9 cellular contexts compared by ENCODE assay signal in the genomic region with DNA sequence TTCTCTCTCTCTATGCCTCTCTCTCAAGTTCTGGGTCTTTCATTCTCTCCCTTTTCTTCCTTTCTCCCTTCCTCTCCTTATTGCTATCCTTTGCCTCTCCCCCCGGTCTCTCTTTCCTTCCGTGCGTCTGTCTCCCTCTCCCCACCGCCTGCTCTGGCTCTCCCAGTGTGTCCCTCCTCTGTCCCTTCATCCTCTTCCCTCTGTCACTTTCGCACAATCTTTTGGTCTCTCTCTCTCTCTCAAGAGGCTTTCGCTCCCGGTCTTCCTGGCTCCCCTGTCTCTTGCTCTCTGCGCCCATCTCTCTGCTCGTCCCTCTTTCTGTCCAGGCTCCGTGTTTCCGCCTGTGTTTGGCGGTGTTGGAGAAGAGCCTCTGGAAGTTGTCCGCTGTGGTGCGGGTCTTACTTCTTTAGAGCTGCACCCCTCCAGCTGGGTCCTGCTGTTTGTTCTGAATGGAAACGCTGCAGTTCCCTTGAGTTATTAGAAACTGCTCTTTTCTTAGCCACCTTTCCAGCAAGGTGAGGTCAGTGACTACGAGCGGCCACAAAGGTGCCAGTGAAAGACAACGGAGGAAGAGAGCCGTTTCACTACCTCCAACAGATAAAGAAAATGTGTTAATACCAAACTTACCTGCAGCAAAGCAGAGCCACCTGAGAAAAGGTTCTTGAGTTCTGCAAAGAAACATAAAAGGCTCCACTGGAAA. TPM values are rescaled to one million over a fixed set of nuclear protein-coding genes. Genes with fewer than 3 reads are reported as not detected.
DNase-seq lines count a peak whose midpoint lies in the region; ATAC-seq and TF ChIP-seq lines count a peak whose summit lies in the region.
"Had no signal": no experiment of that assay in that cellular context is flagged by ENCODE, and none has a peak within 500 bp of the region (broad histone marks: within the 10 kb centered on the region; RNA-seq: fewer than 3 reads in every experiment).

No MANE protein-coding gene starts in this region.

- H4K8ac ChIP-seq in trophoblast cell (ENCODE audit: low read depth, low read length) = no peak overlapping the region

- H3K4me1 Mint-ChIP-seq in glutamatergic neuron (ENCODE audit: low read depth, unreplicated experiment) = peaks cover 9% of the 10 kb centered on the region

- H3K79me2 ChIP-seq in DND-41 (ENCODE audit: insufficient read depth, low read length) = no peaks in the 10 kb centered on the region
- H3K79me2 ChIP-seq in trophoblast cell (ENCODE audit: control insufficient read depth, insufficient read depth, low read length, poor library complexity) = no peaks in the 10 kb centered on the region

- H3K79me1 ChIP-seq in trophoblast cell (ENCODE audit: low read length) = no peaks in the 10 kb centered on the region

- H3K9ac ChIP-seq in DND-41 (ENCODE audit: low read depth, low read length) = peak overlapping the region; percentile 67
- H3K9ac ChIP-seq in SK-N-MC (ENCODE audit: insufficient read length) = no peak overlapping the region
- no peak overlapping the region for H3K9ac ChIP-seq in trophoblast cell (ENCODE audit: low read length)

- H3K27me3 ChIP-seq in DND-41 (ENCODE audit: insufficient read depth, low read length, poor library complexity) = peaks cover 32% of the 10 kb centered on the region
- H3K27me3 ChIP-seq in trophoblast cell (ENCODE audit: insufficient read depth, low read length) = peaks cover 7% of the 10 kb centered on the region

- no peak overlapping the region for H3K23ac ChIP-seq in trophoblast cell (ENCODE audit: low read length)

- H3K4me2 ChIP-seq in DND-41 (ENCODE audit: insufficient read depth, low read length) (peak overlapping the region; percentile 85), trophoblast cell (ENCODE audit: low read length) (peak overlapping the region; percentile 83)

- H3K36me3 ChIP-seq in DND-41 (ENCODE audit: insufficient read depth, low read length) (no peaks in the 10 kb centered on the region), SK-N-MC (ENCODE audit: insufficient read depth, low read length) (no peaks in the 10 kb centered on the region), trophoblast cell (ENCODE audit: control insufficient read depth in 1 of 2, insufficient read depth in 2 of 2, low read length in 2 of 2) (no peaks in the 10 kb centered on the region)

- peak overlapping the region; percentile 65 for H2AFZ ChIP-seq in DND-41 (ENCODE audit: low read depth, low read length)
- H2AFZ ChIP-seq in trophoblast cell (ENCODE audit: insufficient read depth, low read length, poor library complexity) = peak overlapping the region; percentile 52

- no peak overlapping the region for H2BK12ac ChIP-seq in trophoblast cell (ENCODE audit: low read length)

- H3K9me3 ChIP-seq in DND-41 (ENCODE audit: insufficient read depth, low read length, severe bottlenecking) (no peaks in the 10 kb centered on the region), SK-N-MC (ENCODE audit: low read depth, low read length) (no peaks in the 10 kb centered on the region), trophoblast cell (ENCODE audit: insufficient read depth, low read depth, low read length) (no peaks in the 10 kb centered on the region)

- H3K4me3 ChIP-seq in DND-41 (ENCODE audit: low read depth in 1 of 2, low read length in 2 of 2) = peak overlapping the region; percentile 22 to 69; a peak in 3 of 4 replicates
- H3K4me3 ChIP-seq in SK-N-MC = peak overlapping the region; percentile 63
- H3K4me3 ChIP-seq in trophoblast cell (ENCODE audit: low read depth, low read length) = peak overlapping the region; percentile 52

- peak overlapping the region; percentile 45 for H3K27ac Mint-ChIP-seq in glutamatergic neuron (ENCODE audit: unreplicated experiment)

- no CpG with 5 or more reads among the region's 19 CpGs for WGBS in trophoblast cell (ENCODE audit: extremely low coverage, insufficient coverage, insufficient read length)

- no peak overlapping the region for H3K14ac ChIP-seq in trophoblast cell (ENCODE audit: low read length)

- H2AK5ac ChIP-seq in trophoblast cell (ENCODE audit: low read length) = no peak overlapping the region

- peaks cover 6% of the 10 kb centered on the region for H3K9me3 Mint-ChIP-seq in glutamatergic neuron (ENCODE audit: unreplicated experiment)

- H2BK5ac ChIP-seq in trophoblast cell (ENCODE audit: low read depth, low read length, poor library complexity) = no peak overlapping the region

- 0 out of 2 replicates have a peak overlapping the region, but pooled peaks have one; percentile 0 for H3K27ac ChIP-seq in DND-41 (ENCODE audit: low read length)
- no peak overlapping the region for H3K27ac ChIP-seq in SK-N-MC
- H3K27ac ChIP-seq in trophoblast cell (ENCODE audit: low read depth, low read length) = no peak overlapping the region

- H2BK120ac ChIP-seq in trophoblast cell (ENCODE audit: insufficient read depth, low read length, poor library complexity) = no peak overlapping the region

- H4K20me1 ChIP-seq in DND-41 (ENCODE audit: insufficient read depth, low read length) = no peaks in the 10 kb centered on the region

- TF ChIP-seq CTCF in DND-41 (IDR thresholded peaks at IDR 0.05; ENCODE audit: borderline replicate concordance, extremely low read depth, low read length, poor library complexity, severe bottlenecking) = no peak
- TF ChIP-seq CTCF in glutamatergic neuron (IDR thresholded peaks at IDR 0.05; ENCODE audit: partially characterized antibody, unreplicated experiment) = no peak

- ATAC-seq in DND-41 (ENCODE audit: insufficient read depth, low read depth) = no peak; the same call in 2 of the 3 replicates
- ATAC-seq in HG02798 (IDR thresholded peaks at IDR 0.05; ENCODE audit: poor library complexity, unreplicated experiment) = no peak
- ATAC-seq: HCT116 had no signal

- no peak overlapping the region for H4K91ac ChIP-seq in trophoblast cell (ENCODE audit: low read depth, low read length)

- no peak overlapping the region for H3K18ac ChIP-seq in trophoblast cell (ENCODE audit: low read length)

- H3K27me3 Mint-ChIP-seq in glutamatergic neuron (ENCODE audit: unreplicated experiment) = peaks cover 7% of the 10 kb centered on the region

- no peak overlapping the region for H4K12ac ChIP-seq in trophoblast cell (ENCODE audit: low read depth, low read length)

- H3K4me3 Mint-ChIP-seq in glutamatergic neuron (ENCODE audit: unreplicated experiment) = peak overlapping the region; percentile 92

- no peaks in the 10 kb centered on the region for H3K36me3 Mint-ChIP-seq in glutamatergic neuron (ENCODE audit: unreplicated experiment)

- DNase-seq in DND-41 = no peak
- DNase-seq in SK-N-MC (ENCODE audit: low read depth, low spot score) = no peak
- peak; percentile 19 for DNase-seq in glutamatergic neuron
- DNase-seq in trophoblast cell = peak in 1 of 2 donors; percentile 16
- no peak for DNase-seq in NCI-H1436 (lab: John Stamatoyannopoulos, UW)
- DNase-seq in putamen (ENCODE audit: low spot score) = no peak
- DNase-seq in SKM-1 treated with dmso at 0.1 percent for 144 hours (lab: John Stamatoyannopoulos, UW; ENCODE audit: unreplicated experiment) = no peak

- no peak overlapping the region for H3K4ac ChIP-seq in trophoblast cell (ENCODE audit: low read depth, low read length)

- H3K4me1 ChIP-seq in DND-41 (ENCODE audit: insufficient read depth, low read length) (peaks cover 44% of the 10 kb centered on the region), trophoblast cell (ENCODE audit: control insufficient read depth in 1 of 2, insufficient read depth in 2 of 2, low read length in 2 of 2) (peaks cover 0 to 5% of the 10 kb centered on the region in 2 experiments)

RNA-seq across cellular contexts. Expression of gene BMPR1B, which starts 1.1 kb away (rescaled TPM):
- 2.4 TPM for total RNA-seq in glutamatergic neuron (ENCODE audit: unreplicated experiment)
- 0.35 and 0.37 TPM in 2 replicates for polyA plus RNA-seq in trophoblast cell (2013)
